18 cellular contexts compared by ENCODE assay signal in genomic region chr4:16492872-16493271, GRCh38.
DNase-seq lines count a peak whose midpoint lies in the region; ATAC-seq and TF ChIP-seq lines count a peak whose summit lies in the region.
"Had no signal": no experiment of that assay in that cellular context is flagged by ENCODE, and none has a peak within 500 bp of the region (broad histone marks: within the 10 kb centered on the region; RNA-seq: fewer than 3 reads in every experiment).

No MANE protein-coding gene starts in this region.

- DNase-seq in cardiac muscle cell (ENCODE audit: low read depth in 1 of 2, low spot score in 1 of 2) (peak in 1 of 2 donors; percentile 7), left ventricle myocardium superior (no peak), endodermal cell (peak; percentile 70), mesendoderm (peak; percentile 83)
- DNase-seq: Calu3; CD4-positive, CD25-positive, alpha-beta regulatory T cell; COR-L47; DMS53; DMS79 treated with DMSO at 0.1 percent for 48 hours; H9 had no signal

- H3K79me2 ChIP-seq in mesendoderm (ENCODE audit: control insufficient read depth, insufficient read depth, low read length), result no peaks in the 10 kb centered on the region

- peaks cover 3% of the 10 kb centered on the region for H3K9me3 Mint-ChIP-seq in endodermal cell

- H3K4me3 ChIP-seq in cardiac muscle cell (no peak overlapping the region), endodermal cell (ENCODE audit: low read length) (no peak overlapping the region), mesendoderm (ENCODE audit: low read length) (no peak overlapping the region)
- H3K4me3 ChIP-seq: BLaER1 had no signal

- no peak overlapping the region for H3K23ac ChIP-seq in mesendoderm (ENCODE audit: low read length)

- H3K27ac Mint-ChIP-seq in endodermal cell, result no peak overlapping the region
- H3K27ac Mint-ChIP-seq: B cell; CD4-positive, CD25-positive, alpha-beta regulatory T cell; H9 had no signal

- H2AK5ac ChIP-seq in mesendoderm (ENCODE audit: low read length), result no peak overlapping the region

- no peaks in the 10 kb centered on the region for H3K27me3 ChIP-seq in cardiac muscle cell
- H3K27me3 ChIP-seq in endodermal cell (ENCODE audit: control insufficient read depth, insufficient read depth, low read length, poor library complexity, severe bottlenecking), result no peaks in the 10 kb centered on the region
- no peaks in the 10 kb centered on the region for H3K27me3 ChIP-seq in mesendoderm (ENCODE audit: insufficient read depth, low read length, poor library complexity)
- H3K27me3 ChIP-seq: BLaER1 had no signal

- H3K56ac ChIP-seq in mesendoderm (ENCODE audit: low read length), result no peak overlapping the region

- H2BK120ac ChIP-seq in mesendoderm (ENCODE audit: low read depth, low read length), result no peak overlapping the region

- intact Hi-C loops in left ventricle myocardium superior (cut with micrococcal nuclease), result no loop called here

- no peak overlapping the region for H3K18ac ChIP-seq in mesendoderm (ENCODE audit: low read length)

- no peak overlapping the region for H4K8ac ChIP-seq in mesendoderm (ENCODE audit: low read depth, low read length)

- H3K4me2 ChIP-seq in mesendoderm (ENCODE audit: low read length), result no peak overlapping the region
- H3K4me2 ChIP-seq: BLaER1 had no signal

- WGBS in endodermal cell (ENCODE audit: insufficient coverage in 1 of 2, insufficient read length in 1 of 2), 2 experiments, result 78 to 92% methylated on average over 2 to 4 of the region's 4 CpGs
- WGBS in mesendoderm (ENCODE audit: extremely low coverage, insufficient coverage, low lambda C conversion rate), result no CpG with 5 or more reads among the region's 4 CpGs

- H3K27ac ChIP-seq in cardiac muscle cell, result peak overlapping the region; percentile 3
- no peak overlapping the region for H3K27ac ChIP-seq in endodermal cell (ENCODE audit: low read depth, low read length)
- no peak overlapping the region for H3K27ac ChIP-seq in mesendoderm (ENCODE audit: low read depth, low read length)
- H3K27ac ChIP-seq: 22Rv1, BLaER1, C4-2B had no signal

- H3K4me3 Mint-ChIP-seq in endodermal cell, result no peak overlapping the region
- H3K4me3 Mint-ChIP-seq: B cell; CD4-positive, CD25-positive, alpha-beta regulatory T cell; H9 had no signal

- H3K27me3 Mint-ChIP-seq in endodermal cell (ENCODE audit: insufficient read depth), result no peaks in the 10 kb centered on the region
- H3K27me3 Mint-ChIP-seq: B cell; CD4-positive, CD25-positive, alpha-beta regulatory T cell had no signal

- H3K4ac ChIP-seq in mesendoderm (ENCODE audit: low read depth, low read length), result no peak overlapping the region

- no peaks in the 10 kb centered on the region for H3K9me3 ChIP-seq in cardiac muscle cell (ENCODE audit: low read depth)
- H3K9me3 ChIP-seq in endodermal cell (ENCODE audit: control insufficient read depth, low read length), result no peaks in the 10 kb centered on the region

- H2BK15ac ChIP-seq in mesendoderm (replicated peaks; ENCODE audit: low read depth), result no peak overlapping the region

- peaks cover 8% of the 10 kb centered on the region for H3K4me1 ChIP-seq in cardiac muscle cell (ENCODE audit: low read depth)
- no peaks in the 10 kb centered on the region for H3K4me1 ChIP-seq in endodermal cell (ENCODE audit: control insufficient read depth, insufficient read depth, low read length)
- no peaks in the 10 kb centered on the region for H3K4me1 ChIP-seq in mesendoderm (ENCODE audit: control insufficient read depth, low read depth, low read length)
- H3K4me1 ChIP-seq: BLaER1 had no signal

- H3K4me1 Mint-ChIP-seq in endodermal cell, result no peaks in the 10 kb centered on the region
- H3K4me1 Mint-ChIP-seq: B cell; CD4-positive, CD25-positive, alpha-beta regulatory T cell; H9 had no signal

- H3K9ac ChIP-seq in endodermal cell (ENCODE audit: extremely low read depth, low read length, poor library complexity, severe bottlenecking) (no peak overlapping the region), mesendoderm (ENCODE audit: low read length) (no peak overlapping the region)
- H3K9ac ChIP-seq: BLaER1 had no signal

- H4K5ac ChIP-seq in mesendoderm (ENCODE audit: low read length), result no peak overlapping the region

- no peaks in the 10 kb centered on the region for H3K36me3 ChIP-seq in cardiac muscle cell
- no peaks in the 10 kb centered on the region for H3K36me3 ChIP-seq in endodermal cell (ENCODE audit: control insufficient read depth, insufficient read depth, low read length)
- no peaks in the 10 kb centered on the region for H3K36me3 ChIP-seq in mesendoderm (ENCODE audit: control insufficient read depth, insufficient read depth, low read length)
- H3K36me3 ChIP-seq: BLaER1 had no signal

- no peaks in the 10 kb centered on the region for H3K79me1 ChIP-seq in mesendoderm (ENCODE audit: low read length)

- no peak for TF ChIP-seq CTCF in cardiac muscle cell (IDR thresholded peaks at IDR 0.05; ENCODE audit: low read depth, low read length)
- TF ChIP-seq CTCF in endodermal cell (conservative IDR thresholded peaks at IDR 0.05), result no peak

- H2BK5ac ChIP-seq in mesendoderm (ENCODE audit: low read length), result no peak overlapping the region

- no peaks in the 10 kb centered on the region for H3K36me3 Mint-ChIP-seq in endodermal cell (ENCODE audit: low read depth)
- H3K36me3 Mint-ChIP-seq: CD4-positive, CD25-positive, alpha-beta regulatory T cell had no signal

- ATAC-seq in left ventricle myocardium superior, result no peak
- ATAC-seq in HG02840 (IDR thresholded peaks at IDR 0.05; ENCODE audit: low FRiP score, unreplicated experiment), result no peak
- ATAC-seq in GM19328 (IDR thresholded peaks at IDR 0.05; ENCODE audit: unreplicated experiment), result no peak
- no peak for ATAC-seq in GM19467 (IDR thresholded peaks at IDR 0.05; ENCODE audit: unreplicated experiment)
- ATAC-seq: HCT116 had no signal
